10 cellular contexts compared by ENCODE assay signal in the genomic region with DNA sequence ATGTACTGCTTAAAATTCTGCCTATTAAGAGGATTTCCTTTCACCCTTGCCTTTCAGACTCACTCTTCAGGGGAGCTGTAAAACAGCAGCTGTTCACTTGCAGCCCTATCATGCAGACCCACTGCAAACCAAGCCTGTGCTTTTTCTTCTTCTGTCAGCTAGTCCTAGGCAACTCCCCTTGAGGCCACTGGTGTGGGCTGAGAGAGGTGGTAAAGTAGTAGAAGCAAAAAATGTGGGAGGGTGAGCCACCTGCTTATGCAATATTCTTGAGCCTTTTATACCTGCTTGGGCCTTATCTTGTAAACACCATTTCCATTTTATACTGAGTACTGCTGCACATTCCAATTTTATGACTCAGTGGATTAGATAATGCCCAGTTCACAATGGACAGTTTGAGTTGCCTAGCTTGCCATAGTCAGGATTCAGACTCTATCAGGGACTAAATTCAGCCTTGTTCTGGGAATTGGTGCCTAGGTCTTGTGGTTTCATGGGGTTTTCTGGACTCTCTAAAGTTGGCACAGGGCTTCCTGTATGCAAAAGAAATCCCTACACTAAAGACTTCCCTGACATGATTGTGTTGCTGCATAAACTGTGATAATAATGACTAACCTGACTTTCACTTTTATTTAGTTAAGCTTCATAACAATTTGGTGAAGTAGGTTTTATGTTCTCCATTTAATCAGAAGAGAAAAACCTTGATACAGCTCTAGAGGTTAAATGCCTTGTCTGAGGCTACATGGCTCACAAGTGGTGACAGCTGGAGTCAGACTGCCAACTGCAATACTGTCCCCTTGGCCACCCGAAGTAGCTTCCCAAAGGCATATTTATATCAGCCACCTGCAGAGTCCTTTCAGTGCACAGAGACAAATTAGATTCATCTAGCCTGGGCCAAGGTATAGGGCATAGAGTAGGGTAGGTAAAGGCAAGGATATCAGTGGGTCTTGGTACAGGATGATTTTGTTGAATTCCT. TPM values are rescaled to one million over a fixed set of nuclear protein-coding genes. Genes with fewer than 3 reads are reported as not detected.
DNase-seq lines count a peak whose midpoint lies in the region; ATAC-seq and TF ChIP-seq lines count a peak whose summit lies in the region.
"Had no signal": no experiment of that assay in that cellular context is flagged by ENCODE, and none has a peak within 500 bp of the region (broad histone marks: within the 10 kb centered on the region; RNA-seq: fewer than 3 reads in every experiment).

No MANE protein-coding gene starts in this region.

- intact Hi-C loops in activated CD8-positive, alpha-beta T cell treated with anti-CD3 and anti-CD28 coated beads for 36 hours (cut with micrococcal nuclease) = no loop called here
- intact Hi-C loops in Right ventricle myocardium superior (cut with DNase I) (no loop called here), testis (cut with DNase I; ENCODE audit: low total_unique reads) (no loop called here)

- H3K9me3 ChIP-seq in RWPE2 (ENCODE audit: severe bottlenecking) (no peaks in the 10 kb centered on the region), testis (no peaks in the 10 kb centered on the region)

- H3K4me3 ChIP-seq in RWPE2 (ENCODE audit: severe bottlenecking) (no peak overlapping the region), testis (no peak overlapping the region)

- H3K9me3 Mint-ChIP-seq in activated CD8-positive, alpha-beta T cell treated with anti-CD3 and anti-CD28 coated beads for 36 hours = no peaks in the 10 kb centered on the region
- H3K9me3 Mint-ChIP-seq in activated CD8-positive, alpha-beta T cell treated with anti-CD3 and anti-CD28 coated beads, Interleukin-2, amount 10 ng/mL, durations not matched to agents 7 days and 5 days (ENCODE audit: insufficient read depth) = no peaks in the 10 kb centered on the region
- H3K9me3 Mint-ChIP-seq: central memory CD8-positive, alpha-beta T cell had no signal

- H3K36me3 Mint-ChIP-seq in activated CD8-positive, alpha-beta T cell treated with anti-CD3 and anti-CD28 coated beads for 36 hours (ENCODE audit: low read depth) = no peaks in the 10 kb centered on the region
- no peaks in the 10 kb centered on the region for H3K36me3 Mint-ChIP-seq in activated CD8-positive, alpha-beta T cell treated with anti-CD3 and anti-CD28 coated beads, Interleukin-2, amount 10 ng/mL, durations not matched to agents 7 days and 5 days (ENCODE audit: low read depth)

- TF ChIP-seq CTCF in activated CD8-positive, alpha-beta T cell treated with anti-CD3 and anti-CD28 coated beads for 36 hours (IDR thresholded peaks at IDR 0.05) = no peak
- TF ChIP-seq CTCF in RWPE2 (IDR thresholded peaks at IDR 0.05; ENCODE audit: poor library complexity, severe bottlenecking) = no peak
- no peak for TF ChIP-seq CTCF in testis (IDR thresholded peaks at IDR 0.05)

- H3K4me3 Mint-ChIP-seq in activated CD8-positive, alpha-beta T cell treated with anti-CD3 and anti-CD28 coated beads for 36 hours = no peak overlapping the region
- no peak overlapping the region for H3K4me3 Mint-ChIP-seq in activated CD8-positive, alpha-beta T cell treated with anti-CD3 and anti-CD28 coated beads, Interleukin-2, amount 10 ng/mL, durations not matched to agents 7 days and 5 days
- H3K4me3 Mint-ChIP-seq: central memory CD8-positive, alpha-beta T cell had no signal

- no peak for TF ChIP-seq POLR2A in testis (IDR thresholded peaks at IDR 0.05)

- 47 to 64% methylated on average over 1 of the region's 1 CpG for WGBS in testis, 2 donors

- CTCF ChIA-PET in activated CD8-positive, alpha-beta T cell treated with anti-CD3 and anti-CD28 coated beads for 36 hours (lab: Charles Lee) = interaction anchor here (0.7 to 1.2 kb wide), 2 partner anchors 11 to 27 kb away, joined by 3 to 4 read pairs; no protein-coding TSS in a partner anchor
- CTCF ChIA-PET in activated CD8-positive, alpha-beta T cell treated with anti-CD3 and anti-CD28 coated beads, Interleukin-2, amount 10 ng/mL, durations not matched to agents 7 days and 5 days (lab: Charles Lee) = interaction anchor here (1.1 to 1.8 kb wide), 4 partner anchors 21 to 173 kb away, joined by 3 to 6 read pairs (median 4); partner anchors contain the start of gene KDM3A

- H3K27me3 Mint-ChIP-seq in activated CD8-positive, alpha-beta T cell treated with anti-CD3 and anti-CD28 coated beads for 36 hours = no peaks in the 10 kb centered on the region
- H3K27me3 Mint-ChIP-seq in activated CD8-positive, alpha-beta T cell treated with anti-CD3 and anti-CD28 coated beads, Interleukin-2, amount 10 ng/mL, durations not matched to agents 7 days and 5 days (ENCODE audit: low read depth) = no peaks in the 10 kb centered on the region

- H3K36me3 ChIP-seq in RWPE2 (ENCODE audit: low read depth) (no peaks in the 10 kb centered on the region), testis (ENCODE audit: low read depth, missing control alignments) (no peaks in the 10 kb centered on the region)

- H3K27ac Mint-ChIP-seq in activated CD8-positive, alpha-beta T cell treated with anti-CD3 and anti-CD28 coated beads for 36 hours = peak overlapping the region; percentile 56
- H3K27ac Mint-ChIP-seq in activated CD8-positive, alpha-beta T cell treated with anti-CD3 and anti-CD28 coated beads, Interleukin-2, amount 10 ng/mL, durations not matched to agents 7 days and 5 days = no peak overlapping the region

- ATAC-seq in activated CD8-positive, alpha-beta T cell treated with anti-CD3 and anti-CD28 coated beads for 36 hours = peak; percentile 74
- ATAC-seq in activated CD8-positive, alpha-beta T cell treated with anti-CD3 and anti-CD28 coated beads, Interleukin-2, amount 10 ng/mL, durations not matched to agents 7 days and 5 days = no peak
- ATAC-seq in RWPE2 (ENCODE audit: low read depth) (peak; percentile 95), Right ventricle myocardium superior (ENCODE audit: poor library complexity) (peak; percentile 93)

- POLR2A ChIA-PET in activated CD8-positive, alpha-beta T cell treated with anti-CD3 and anti-CD28 coated beads for 36 hours (lab: Charles Lee) = interaction anchor here (2.0 kb wide), 1 partner anchor 48 kb away, joined by 8 read pairs; the partner anchor contains the start of gene KDM3A
- POLR2A ChIA-PET in activated CD8-positive, alpha-beta T cell treated with anti-CD3 and anti-CD28 coated beads, Interleukin-2, amount 10 ng/mL, durations not matched to agents 7 days and 5 days (lab: Charles Lee) = no interaction called here

- no peaks in the 10 kb centered on the region for H3K27me3 ChIP-seq in RWPE2 (ENCODE audit: insufficient read depth, poor library complexity, severe bottlenecking)
- H3K27me3 ChIP-seq in testis = no peaks in the 10 kb centered on the region

- H3K4me1 ChIP-seq in RWPE2 (ENCODE audit: insufficient read depth, poor library complexity, severe bottlenecking) = peaks cover 3% of the 10 kb centered on the region
- H3K4me1 ChIP-seq in testis = peaks cover 15% of the 10 kb centered on the region

- DNase-seq in activated CD8-positive, alpha-beta T cell treated with anti-CD3 and anti-CD28 coated beads for 36 hours = peak; percentile 29
- no peak for DNase-seq in activated CD8-positive, alpha-beta T cell treated with anti-CD3 and anti-CD28 coated beads, Interleukin-2, amount 10 ng/mL, durations not matched to agents 7 days and 5 days
- DNase-seq in RWPE2 (ENCODE audit: low spot score) (no peak), Right ventricle myocardium superior (peak; percentile 44), testis (no peak), T-helper 2 cell (no peak), NCI-H446 treated with DMSO at 0.1 percent for 48 hours (lab: John Stamatoyannopoulos, UW) (no peak), NCI-H748 (lab: John Stamatoyannopoulos, UW; ENCODE audit: unreplicated experiment) (no peak)
- DNase-seq: mesendoderm had no signal

- H3K27ac ChIP-seq in RWPE2 (ENCODE audit: poor library complexity, severe bottlenecking) = no peak overlapping the region
- peak overlapping the region; percentile 18 to 55 for H3K27ac ChIP-seq in testis

- peaks cover 16% of the 10 kb centered on the region for H3K4me1 Mint-ChIP-seq in activated CD8-positive, alpha-beta T cell treated with anti-CD3 and anti-CD28 coated beads for 36 hours (ENCODE audit: low read depth)
- H3K4me1 Mint-ChIP-seq in activated CD8-positive, alpha-beta T cell treated with anti-CD3 and anti-CD28 coated beads, Interleukin-2, amount 10 ng/mL, durations not matched to agents 7 days and 5 days (ENCODE audit: low read depth) = peaks cover 13% of the 10 kb centered on the region
- H3K4me1 Mint-ChIP-seq: central memory CD8-positive, alpha-beta T cell had no signal

RNA-seq across cellular contexts. Expression of gene KDM3A, which starts 47.4 kb away (rescaled TPM):
- 100 to 1,000 TPM; 107 to 114 TPM for total RNA-seq in activated CD8-positive, alpha-beta T cell treated with anti-CD3 and anti-CD28 coated beads for 36 hours
- total RNA-seq in activated CD8-positive, alpha-beta T cell treated with anti-CD3 and anti-CD28 coated beads, Interleukin-2, amount 10 ng/mL, durations not matched to agents 7 days and 5 days = 10 to 100 TPM; 74.9 to 80.1 TPM
- total RNA-seq in Right ventricle myocardium superior (27.2 TPM), testis (100 to 1,000 TPM in 1 of 2 donors, 10 to 100 TPM in 1; 88.8 to 106 TPM)
- polyA plus RNA-seq in testis (ENCODE audit: insufficient read depth, low read depth, low replicate concordance) = 126 TPM

RNA-seq across cellular contexts. Expression of gene REEP1, which starts 56.4 kb away (rescaled TPM):
- under 1 TPM; 0.23 to 0.25 TPM for total RNA-seq in activated CD8-positive, alpha-beta T cell treated with anti-CD3 and anti-CD28 coated beads for 36 hours
- under 1 TPM in 1 of 2 experiments, not detected in 1; 0.21 TPM for total RNA-seq in activated CD8-positive, alpha-beta T cell treated with anti-CD3 and anti-CD28 coated beads, Interleukin-2, amount 10 ng/mL, durations not matched to agents 7 days and 5 days
- total RNA-seq in Right ventricle myocardium superior (21.5 TPM), testis (100 to 1,000 TPM; 241 to 342 TPM)
- polyA plus RNA-seq in testis (ENCODE audit: insufficient read depth, low read depth, low replicate concordance) = 112 TPM

Comparison
In these comparisons a context has a peak if more than half of its experiments do, and no peak if none do; other contexts are left out.
1. DNase-seq: peak in activated CD8-positive, alpha-beta T cell treated with anti-CD3 and anti-CD28 coated beads for 36 hours (single experiment) and Right ventricle myocardium superior (single experiment); none in activated CD8-positive, alpha-beta T cell treated with anti-CD3 and anti-CD28 coated beads, Interleukin-2, amount 10 ng/mL, durations not matched to agents 7 days and 5 days (single experiment), RWPE2 (single experiment), testis (single experiment), T-helper 2 cell (0 of 5), NCI-H446 treated with DMSO at 0.1 percent for 48 hours (single experiment) and NCI-H748 (single experiment).
2. RNA of gene REEP1, which starts 56.4 kb away (total RNA-seq): 241 to 342 TPM in testis and 21.5 TPM in Right ventricle myocardium superior (single experiment); 0.23 to 0.25 TPM in activated CD8-positive, alpha-beta T cell treated with anti-CD3 and anti-CD28 coated beads for 36 hours and 0.21 TPM in activated CD8-positive, alpha-beta T cell treated with anti-CD3 and anti-CD28 coated beads, Interleukin-2, amount 10 ng/mL, durations not matched to agents 7 days and 5 days; every median in the first group is over 10 times any median in the second.